18 cellular contexts compared by ENCODE assay signal in the genomic region with DNA sequence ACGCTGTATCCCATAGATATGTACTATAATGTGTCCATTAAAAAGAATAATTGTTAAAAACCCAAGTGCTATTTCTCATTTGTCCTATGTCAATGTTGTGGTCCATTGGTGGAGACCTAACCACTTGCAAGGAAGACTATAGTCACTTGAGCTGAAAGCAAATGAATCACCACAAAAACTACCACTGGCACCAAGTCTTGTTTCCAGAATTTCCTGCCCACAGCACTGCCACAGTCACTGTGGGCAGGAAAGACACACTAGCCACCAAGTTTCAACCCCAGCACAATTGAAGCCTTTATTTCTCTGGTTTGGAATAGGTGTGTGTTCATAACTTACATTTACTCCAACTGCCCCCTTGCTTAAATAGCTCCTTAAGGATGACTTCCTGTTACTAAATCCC. TPM values are rescaled to one million over a fixed set of nuclear protein-coding genes. Genes with fewer than 3 reads are reported as not detected.
DNase-seq lines count a peak whose midpoint lies in the region; ATAC-seq and TF ChIP-seq lines count a peak whose summit lies in the region.
"Had no signal": no experiment of that assay in that cellular context is flagged by ENCODE, and none has a peak within 500 bp of the region (broad histone marks: within the 10 kb centered on the region; RNA-seq: fewer than 3 reads in every experiment).

No MANE protein-coding gene starts in this region.

- ATAC-seq in activated T-cell treated with anti-CD3 and anti-CD28 coated beads, Interleukin-2, amount 50 U/mL, for 72 hours (replicated peaks in 1 of 2), result peak; percentile 77 to 78
- ATAC-seq in stimulated activated naive CD8-positive, alpha-beta T cell treated with anti-CD3 and anti-CD28 coated beads, Interleukin-15, Interleukin-2, amounts not matched to agents 100 U/mL and 50 U/mL, for 24 hours, result peak; percentile 41
- ATAC-seq in HG03378 (IDR thresholded peaks at IDR 0.05; ENCODE audit: unreplicated experiment), result no peak
- ATAC-seq in HG03354 (IDR thresholded peaks at IDR 0.05; ENCODE audit: poor library complexity, severe bottlenecking, unreplicated experiment), result no peak
- ATAC-seq: K562, Right ventricle myocardium inferior had no signal

- H3K79me2 ChIP-seq in KMS-11 (ENCODE audit: insufficient read depth, low read depth), result peaks cover 86% of the 10 kb centered on the region

- peak overlapping the region; percentile 1; the same call in 1 of the 2 replicates for H3K27ac ChIP-seq in KMS-11
- H3K27ac ChIP-seq: PC-9 had no signal

- peak overlapping the region in 1 of 2 donors; percentile 40 for H3K4me3 Mint-ChIP-seq in activated T-cell treated with anti-CD3 and anti-CD28 coated beads, Interleukin-2, amount 50 U/mL, for 72 hours
- H3K4me3 Mint-ChIP-seq: CD14-positive monocyte had no signal

- H3K4me1 ChIP-seq in KMS-11 (ENCODE audit: low read depth, poor library complexity, severe bottlenecking), result peaks cover 51% of the 10 kb centered on the region

- H3K27ac Mint-ChIP-seq in activated T-cell treated with anti-CD3 and anti-CD28 coated beads, Interleukin-2, amount 50 U/mL, for 72 hours, result no peak overlapping the region
- H3K27ac Mint-ChIP-seq: CD14-positive monocyte had no signal

- no peak for TF ChIP-seq CTCF in KMS-11 (conservative IDR thresholded peaks at IDR 0.05; ENCODE audit: low read depth, low read length)

- H2AFZ ChIP-seq in KMS-11 (ENCODE audit: low read depth), result no peak overlapping the region
- H2AFZ ChIP-seq: PC-9 had no signal

- no peaks in the 10 kb centered on the region for H3K9me3 Mint-ChIP-seq in activated T-cell treated with anti-CD3 and anti-CD28 coated beads, Interleukin-2, amount 50 U/mL, for 72 hours

- peaks cover 18% of the 10 kb centered on the region; the same call in 1 of the 2 replicates for H4K20me1 ChIP-seq in KMS-11 (ENCODE audit: insufficient read depth)

- H3K36me3 ChIP-seq in KMS-11 (ENCODE audit: insufficient read depth), result no peaks in the 10 kb centered on the region

- H3K4me2 ChIP-seq in KMS-11, result peak overlapping the region; percentile 23; the same call in 1 of the 2 replicates
- H3K4me2 ChIP-seq: PC-9 had no signal

- H3K9ac ChIP-seq in KMS-11, result no peak overlapping the region

- H3K4me1 Mint-ChIP-seq in activated T-cell treated with anti-CD3 and anti-CD28 coated beads, Interleukin-2, amount 50 U/mL, for 72 hours (ENCODE audit: low read depth), result peaks cover 24% of the 10 kb centered on the region
- H3K4me1 Mint-ChIP-seq: CD14-positive monocyte had no signal

- no peak overlapping the region for H3K4me3 ChIP-seq in KMS-11 (IDR thresholded peaks at IDR 0.05; ENCODE audit: insufficient read depth, low read depth, low read length)
- H3K4me3 ChIP-seq: K562, PC-9 had no signal

- peak; percentile 23 to 34 for DNase-seq in activated T-cell treated with anti-CD3 and anti-CD28 coated beads, Interleukin-2, amount 50 U/mL, for 72 hours
- DNase-seq in activated T-cell treated with anti-CD3 and anti-CD28 coated beads, Interleukin-2, amount 50 U/mL, for 48 hours, result no peak
- peak; percentile 12 for DNase-seq in islet precursor cell
- DNase-seq in stimulated activated naive CD8-positive, alpha-beta T cell treated with anti-CD3 and anti-CD28 coated beads, Interleukin-15, Interleukin-2, amounts not matched to agents 100 U/mL and 50 U/mL, for 24 hours, result no peak
- DNase-seq in stimulated activated CD4-positive, alpha-beta T cell treated with anti-CD3 and anti-CD28 coated beads, Interleukin-12 subunit alpha, Interleukin-12 subunit beta, amount 100 ng/mL, for 4 hours, result no peak
- DNase-seq: COR-L47, NCI-H1092, NCI-H187, NCI-H2171, NCI-H446 treated with DMSO at 0.1 percent for 48 hours, NCI-H748 treated with DMSO at 0.1 percent for 48 hours, PC-9 had no signal

- peaks cover 9% of the 10 kb centered on the region for H3K27me3 Mint-ChIP-seq in activated T-cell treated with anti-CD3 and anti-CD28 coated beads, Interleukin-2, amount 50 U/mL, for 72 hours (ENCODE audit: low read depth)

- no peaks in the 10 kb centered on the region for H3K36me3 Mint-ChIP-seq in activated T-cell treated with anti-CD3 and anti-CD28 coated beads, Interleukin-2, amount 50 U/mL, for 72 hours (ENCODE audit: insufficient read depth in 2 of 2)
- H3K36me3 Mint-ChIP-seq: CD14-positive monocyte had no signal

- no peaks in the 10 kb centered on the region for H3K27me3 ChIP-seq in KMS-11 (ENCODE audit: insufficient read depth, low read depth)

RNA-seq across cellular contexts. Expression of a gene that starts 12.4 kb away (rescaled TPM):
- 1 to 10 TPM in 1 of 2 donors, under 1 TPM in 1; 0.70 to 1.6 TPM for total RNA-seq in activated T-cell treated with anti-CD3 and anti-CD28 coated beads, Interleukin-2, amount 50 U/mL, for 72 hours
- total RNA-seq: K562 had no signal

Comparison
In these comparisons a context has a peak if more than half of its experiments do, and no peak if none do; other contexts are left out.
1. DNase-seq: peak in activated T-cell treated with anti-CD3 and anti-CD28 coated beads, Interleukin-2, amount 50 U/mL, for 72 hours (2 of 2) and islet precursor cell (single experiment); none in activated T-cell treated with anti-CD3 and anti-CD28 coated beads, Interleukin-2, amount 50 U/mL, for 48 hours (0 of 2), stimulated activated naive CD8-positive, alpha-beta T cell treated with anti-CD3 and anti-CD28 coated beads, Interleukin-15, Interleukin-2, amounts not matched to agents 100 U/mL and 50 U/mL, for 24 hours (single experiment) and stimulated activated CD4-positive, alpha-beta T cell treated with anti-CD3 and anti-CD28 coated beads, Interleukin-12 subunit alpha, Interleukin-12 subunit beta, amount 100 ng/mL, for 4 hours (single experiment).
2. ATAC-seq: peak in activated T-cell treated with anti-CD3 and anti-CD28 coated beads, Interleukin-2, amount 50 U/mL, for 72 hours (2 of 2) and stimulated activated naive CD8-positive, alpha-beta T cell treated with anti-CD3 and anti-CD28 coated beads, Interleukin-15, Interleukin-2, amounts not matched to agents 100 U/mL and 50 U/mL, for 24 hours (single experiment); none in HG03378 (single experiment) and HG03354 (single experiment).